Comparison of ENCODE assay signal across 10 cellular contexts in genomic region chr11:93525601-93526000, GRCh38. TPM values are rescaled to one million over a fixed set of nuclear protein-coding genes. Genes with fewer than 3 reads are reported as not detected.
A peak's percentile ranks its signal among the peaks of the same experiment; 100 is the strongest.
DNase-seq lines count a peak whose midpoint lies in the region; ATAC-seq and TF ChIP-seq lines count a peak whose summit lies in the region.
"Had no signal": no experiment of that assay in that cellular context is flagged by ENCODE, and none has a peak within 500 bp of the region (broad histone marks: within the 10 kb centered on the region; RNA-seq: fewer than 3 reads in every experiment).

No MANE protein-coding gene starts in this region.

- TF ChIP-seq POLR2A in prostate gland (IDR thresholded peaks at IDR 0.05), result no peak

- no peaks in the 10 kb centered on the region for H3K9me3 ChIP-seq in prostate gland

- H3K4me1 ChIP-seq in prostate gland (replicated peaks), result peaks cover 7% of the 10 kb centered on the region

- no peaks in the 10 kb centered on the region for H3K27me3 ChIP-seq in brain microvascular endothelial cell (replicated peaks)
- H3K27me3 ChIP-seq in prostate gland (replicated peaks; ENCODE audit: insufficient read depth), result no peaks in the 10 kb centered on the region

- intact Hi-C loops in prostate gland (cut with DNase I), result no loop called here

- TF ChIP-seq CTCF in brain microvascular endothelial cell (IDR thresholded peaks at IDR 0.05; ENCODE audit: low read depth, low read length, missing control alignments), result no peak
- TF ChIP-seq CTCF in prostate gland (IDR thresholded peaks at IDR 0.05), result no peak

- ATAC-seq in HG03439 (IDR thresholded peaks at IDR 0.05; ENCODE audit: unreplicated experiment) (peak; percentile 32), HG03095 (IDR thresholded peaks at IDR 0.05; ENCODE audit: unreplicated experiment) (no peak)

- DNase-seq in NOMO-1 treated with DMSO at 0.1 percent for 48 hours (lab: John Stamatoyannopoulos, UW; ENCODE audit: unreplicated experiment), result peak; percentile 41
- DNase-seq in NOMO-1 treated with dmso at 0.1 percent for 144 hours (lab: John Stamatoyannopoulos, UW; ENCODE audit: unreplicated experiment), result no peak
- peak; percentile 40 for DNase-seq in brain microvascular endothelial cell
- DNase-seq in prostate gland (ENCODE audit: low spot score), result no peak
- no peak for DNase-seq in ecto neural progenitor cell (ENCODE audit: low spot score)
- no peak for DNase-seq in HT-29 (ENCODE audit: low spot score)
- DNase-seq: amniotic stem cell; stimulated activated CD4-positive, alpha-beta T cell treated with anti-CD3 and anti-CD28 coated beads, Interleukin-12 subunit alpha, Interleukin-12 subunit beta, amount 100 ng/mL, for 4 hours had no signal

- 59% methylated on average over 6 of the region's 6 CpGs for WGBS in prostate gland

- H3K27ac ChIP-seq in brain microvascular endothelial cell, result no peak overlapping the region
- peak overlapping the region; percentile 16 to 81 for H3K27ac ChIP-seq in prostate gland

- H3K4me3 ChIP-seq in brain microvascular endothelial cell (ENCODE audit: low read depth, low read length) (no peak overlapping the region), prostate gland (no peak overlapping the region)

- H3K36me3 ChIP-seq in brain microvascular endothelial cell (replicated peaks) (no peaks in the 10 kb centered on the region), prostate gland (no peaks in the 10 kb centered on the region)

- in situ Hi-C loops in brain microvascular endothelial cell (cut with HindIII; ENCODE audit: low pct_ligation_motif_present, low sequenced_read_pairs), result no loop called here

RNA-seq across cellular contexts. Expression of gene SMCO4, which starts 17.6 kb away (rescaled TPM):
- total RNA-seq in prostate gland, result 100 to 1,000 TPM in 1 of 2 donors, 10 to 100 TPM in 1; 63.8 to 140 TPM
- total RNA-seq in HT-29 (2014; rRNA removed; shearing (Covaris generic)), result 24.6 and 36.4 TPM in 2 replicates

Comparison
In these comparisons a context has a peak if more than half of its experiments do, and no peak if none do; other contexts are left out.
1. DNase-seq: peak in NOMO-1 treated with DMSO at 0.1 percent for 48 hours (single experiment) and brain microvascular endothelial cell (single experiment); none in NOMO-1 treated with dmso at 0.1 percent for 144 hours (single experiment), prostate gland (single experiment), ecto neural progenitor cell (single experiment) and HT-29 (single experiment).